8 cellular contexts compared by ENCODE assay signal in the genomic region with DNA sequence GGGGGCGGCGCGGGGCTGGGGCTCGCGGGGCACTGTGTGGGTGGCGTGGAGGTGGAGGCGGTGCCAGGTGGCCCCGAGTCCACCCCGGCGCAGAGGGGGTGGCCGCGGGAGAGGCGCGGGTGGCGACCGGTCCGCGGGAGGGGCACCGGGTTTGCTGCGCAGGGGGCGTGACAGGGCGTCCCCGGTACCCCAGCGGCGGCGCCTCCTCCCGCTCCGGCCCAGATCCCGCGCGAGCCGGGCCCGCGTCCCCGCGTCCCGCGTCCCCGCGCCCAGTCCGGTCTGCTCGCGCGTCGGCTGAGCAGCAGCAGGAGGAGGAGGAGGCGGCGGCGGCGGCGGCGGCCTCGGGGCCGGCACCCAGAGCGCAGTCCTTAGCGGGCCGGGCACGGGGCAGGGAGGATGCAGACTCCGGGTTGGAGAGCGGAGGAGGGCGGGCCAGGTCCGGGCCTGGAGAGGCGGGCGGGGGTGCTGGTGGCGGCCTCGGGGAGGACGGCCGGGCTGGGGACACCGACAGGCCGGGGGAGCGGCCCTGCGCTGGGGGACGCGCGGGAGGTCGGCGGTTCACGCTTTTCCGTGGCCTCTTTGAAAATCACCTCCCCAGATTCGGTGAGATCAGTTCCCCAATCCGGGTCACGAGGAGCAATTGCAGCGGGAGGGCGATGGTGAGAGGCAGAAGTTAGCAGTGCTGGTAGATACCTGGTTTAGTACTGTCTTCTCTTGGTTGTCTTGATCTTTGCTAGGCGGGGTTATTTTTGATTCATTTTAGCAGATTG.
DNase-seq lines count a peak whose midpoint lies in the region; ATAC-seq lines count a peak whose summit lies in the region.

No MANE protein-coding gene starts in this region.

- DNase-seq in 8988T (peak; percentile 88), NCI-H1417 (lab: John Stamatoyannopoulos, UW) (peak; percentile 65 to 80 (median 77)), UCSD-AML1 (lab: John Stamatoyannopoulos, UW; ENCODE audit: unreplicated experiment) (peak; percentile 64), left kidney (ENCODE audit: low read depth, low spot score) (peak; percentile 84)
- DNase-seq in stimulated activated CD4-positive, alpha-beta T cell treated with anti-CD3 and anti-CD28 coated beads, Interleukin-2, amount 100 ng/mL, for 24 hours: peak; percentile 18 to 20

- ATAC-seq in GM18498 (IDR thresholded peaks at IDR 0.05; ENCODE audit: unreplicated experiment) (peak; percentile 53), HG02798 (IDR thresholded peaks at IDR 0.05; ENCODE audit: poor library complexity, unreplicated experiment) (peak; percentile 56)

- H3K27ac ChIP-seq in cingulate gyrus (ENCODE audit: low read depth, low read length): peak overlapping the region; percentile 75

Comparison
In these comparisons a context has a peak if more than half of its experiments do, and no peak if none do; other contexts are left out.
1. Peak in every context shown above with its lines: DNase-seq, ATAC-seq and H3K27ac ChIP-seq.
2. DNase-seq: peak in every context shown above with its lines; median percentile 88 in 8988T; 84 in left kidney; 77 in NCI-H1417; 64 in UCSD-AML1; 19 in stimulated activated CD4-positive, alpha-beta T cell treated with anti-CD3 and anti-CD28 coated beads, Interleukin-2, amount 100 ng/mL, for 24 hours.